12 cellular contexts compared by ENCODE assay signal in the genomic region with DNA sequence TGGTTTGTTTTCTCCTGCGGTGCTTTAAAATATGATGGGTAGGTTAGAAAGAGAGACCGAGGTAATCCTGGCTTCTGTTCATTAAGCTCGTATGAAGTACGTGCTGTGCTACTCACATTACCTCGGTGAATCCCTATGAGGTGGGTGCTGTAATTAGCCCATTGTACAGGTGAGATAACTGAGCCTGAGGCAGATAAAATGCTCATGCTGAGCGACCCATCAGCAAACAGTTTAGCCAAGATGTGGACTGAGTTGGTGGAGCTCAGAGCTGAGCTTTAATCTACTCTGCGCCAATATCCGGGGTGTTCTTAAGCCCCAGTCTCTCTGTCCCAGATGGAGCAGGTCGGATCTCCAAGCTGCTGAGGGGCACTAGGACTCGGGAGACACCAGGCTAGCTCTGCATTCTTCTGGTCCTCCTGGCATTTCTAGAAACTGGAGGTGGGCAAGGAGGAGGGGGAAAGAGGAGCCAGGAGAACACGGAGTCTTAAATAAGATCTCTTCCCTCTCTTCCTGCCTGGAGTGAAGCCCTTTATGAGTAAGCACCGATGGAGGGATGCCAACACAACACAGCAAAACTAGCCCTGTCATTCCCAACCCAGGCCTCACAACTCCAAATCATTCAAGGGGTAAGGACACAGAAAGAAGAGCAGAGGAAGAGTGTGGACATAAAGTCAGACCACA.
A peak's percentile ranks its signal among the peaks of the same experiment; 100 is the strongest.
DNase-seq lines count a peak whose midpoint lies in the region; ATAC-seq, FAIRE-seq and TF ChIP-seq lines count a peak whose summit lies in the region.
"Had no signal": no experiment of that assay in that cellular context is flagged by ENCODE, and none has a peak within 500 bp of the region (broad histone marks: within the 10 kb centered on the region; RNA-seq: fewer than 3 reads in every experiment).

No MANE protein-coding gene starts in this region.

- H3K4me3 ChIP-seq in HCT116 (replicated peaks in 1 of 2; ENCODE audit: low read depth in 1 of 2, low read length in 2 of 2) (no peak overlapping the region), astrocyte (ENCODE audit: insufficient read depth, low read depth, low read length) (no peak overlapping the region), thoracic aorta (peak overlapping the region; percentile 2)

- H3K9me3 ChIP-seq in HCT116 (ENCODE audit: control insufficient read depth in 1 of 2, insufficient read depth in 1 of 2, low read depth in 1 of 2, low read length in 2 of 2) (no peaks in the 10 kb centered on the region), astrocyte (ENCODE audit: insufficient read depth, low read depth, low read length) (no peaks in the 10 kb centered on the region), thoracic aorta (no peaks in the 10 kb centered on the region)

- H3K4me1 ChIP-seq in HCT116 (ENCODE audit: control insufficient read depth in 1 of 2, insufficient read depth in 2 of 2, low read length in 2 of 2) = peaks cover 7 to 10% of the 10 kb centered on the region in 2 experiments
- H3K4me1 ChIP-seq in astrocyte (ENCODE audit: insufficient read depth, low read length) = peaks cover 22% of the 10 kb centered on the region
- peaks cover 14 to 80% of the 10 kb centered on the region in 2 donors for H3K4me1 ChIP-seq in thoracic aorta (ENCODE audit: control insufficient read depth in 1 of 2, low read depth in 2 of 2)

- H3K9me2 ChIP-seq in HCT116 (ENCODE audit: insufficient read depth) = no peaks in the 10 kb centered on the region

- POLR2A ChIA-PET in HCT116 (lab: Charles Lee) = no interaction called here

- RAD21 ChIA-PET in HCT116 (lab: Charles Lee; ENCODE audit: low non-redundant PET in 1 of 2, low total read pairs in 2 of 2, uncharacterized antibody in 2 of 2, unreplicated experiment in 2 of 2) = no interaction called here

- peaks cover 37% of the 10 kb centered on the region for H3K4me1 Mint-ChIP-seq in astrocyte (ENCODE audit: low read depth, unreplicated experiment)
- no peaks in the 10 kb centered on the region for H3K4me1 Mint-ChIP-seq in type B pancreatic cell (ENCODE audit: unreplicated experiment)
- H3K4me1 Mint-ChIP-seq: stimulated activated memory B cell treated with anti-CD40 and anti-IgM and Interleukin-4, amounts not matched to agents 10 μg/mL and 1 μg/mL and 100 μg/mL, for 72 hours had no signal

- H3K4me2 ChIP-seq in HCT116 (ENCODE audit: low read length) (peak overlapping the region; percentile 50), astrocyte (ENCODE audit: low read length) (peak overlapping the region; percentile 28)

- no peak for TF ChIP-seq POLR2A in HCT116 (IDR thresholded peaks at IDR 0.05; ENCODE audit: borderline replicate concordance, extremely low read depth, insufficient read depth, insufficient read length)

- H3K9me3 Mint-ChIP-seq in astrocyte (ENCODE audit: unreplicated experiment) = peaks cover 2% of the 10 kb centered on the region
- H3K9me3 Mint-ChIP-seq in type B pancreatic cell = no peaks in the 10 kb centered on the region

- no peak for TF ChIP-seq RAD21 in HCT116 (IDR thresholded peaks at IDR 0.05; ENCODE audit: low read depth)

- H3K79me2 ChIP-seq in HCT116 (ENCODE audit: insufficient read depth, low read length) = no peaks in the 10 kb centered on the region
- no peaks in the 10 kb centered on the region for H3K79me2 ChIP-seq in astrocyte (ENCODE audit: insufficient read depth, low read length)

- CTCF ChIA-PET in HCT116 (lab: Charles Lee) = interaction anchor here (0.9 to 1.2 kb wide), 2 partner anchors 533 to 578 kb away, joined by 3 read pairs; no protein-coding TSS in a partner anchor

- peak; percentile 91 for FAIRE-seq in astrocyte (lab: Jason Lieb, UNC)

- BruUV-seq in HCT116 (replicated peaks; lab: Mats Ljungman, UMichigan) = no TSS peak

- H3K36me3 ChIP-seq in HCT116 (ENCODE audit: control insufficient read depth in 1 of 2, insufficient read depth in 2 of 2, low read length in 2 of 2) = no peaks in the 10 kb centered on the region
- no peaks in the 10 kb centered on the region for H3K36me3 ChIP-seq in astrocyte (ENCODE audit: insufficient read depth, low read length)
- H3K36me3 ChIP-seq in thoracic aorta = no peaks in the 10 kb centered on the region

- H3K27me3 ChIP-seq in HCT116 (ENCODE audit: insufficient read depth, low read length) (peaks cover 3% of the 10 kb centered on the region; the same call in 1 of the 2 replicates), astrocyte (ENCODE audit: insufficient read depth, low read length) (no peaks in the 10 kb centered on the region), thoracic aorta (replicated peaks; ENCODE audit: insufficient read depth) (no peaks in the 10 kb centered on the region)

- H3K4me3 Mint-ChIP-seq in astrocyte (ENCODE audit: unreplicated experiment) (no peak overlapping the region), type B pancreatic cell (no peak overlapping the region)
- H3K4me3 Mint-ChIP-seq: nephron; stimulated activated memory B cell treated with anti-CD40 and anti-IgM and Interleukin-4, amounts not matched to agents 10 μg/mL and 1 μg/mL and 100 μg/mL, for 72 hours had no signal

- no peak for TF ChIP-seq CTCF in HCT116 (IDR thresholded peaks at IDR 0.05 in 2 of 3, conservative IDR thresholded peaks at IDR 0.05 in 1 of 3; ENCODE audit: borderline replicate concordance in 1 of 3, insufficient read depth in 1 of 3, low read depth in 2 of 3, low read length in 2 of 3)
- no peak for TF ChIP-seq CTCF in astrocyte (IDR thresholded peaks at IDR 0.05; ENCODE audit: insufficient read depth, low read depth, low read length)
- TF ChIP-seq CTCF in thoracic aorta (IDR thresholded peaks at IDR 0.05) = no peak
- TF ChIP-seq CTCF in type B pancreatic cell (conservative IDR thresholded peaks at IDR 0.05) = no peak

- no peaks in the 10 kb centered on the region for H4K20me1 ChIP-seq in HCT116 (ENCODE audit: insufficient read depth)
- H4K20me1 ChIP-seq in astrocyte (ENCODE audit: insufficient read depth, low read length) = no peaks in the 10 kb centered on the region

- H2AFZ ChIP-seq in HCT116 (ENCODE audit: low read depth, low read length, poor library complexity, severe bottlenecking) (peak overlapping the region; percentile 51), astrocyte (ENCODE audit: low read depth, low read length) (peak overlapping the region; percentile 4)

- H3K27me3 Mint-ChIP-seq in astrocyte (ENCODE audit: low read depth, unreplicated experiment) (no peaks in the 10 kb centered on the region), type B pancreatic cell (peaks cover 32% of the 10 kb centered on the region)
- H3K27me3 Mint-ChIP-seq: stimulated activated memory B cell treated with anti-CD40 and anti-IgM and Interleukin-4, amounts not matched to agents 10 μg/mL and 1 μg/mL and 100 μg/mL, for 72 hours had no signal

- DNase-seq in HCT116 (ENCODE audit: low read depth, low spot score) (no peak), astrocyte (ENCODE audit: low read depth) (peak; percentile 89), iPS-NIHi7 (ENCODE audit: extremely low spot score) (peak; percentile 53), thoracic aorta (ENCODE audit: low spot score) (peak; percentile 70), NCI-H748 (lab: John Stamatoyannopoulos, UW; ENCODE audit: unreplicated experiment) (no peak), SIG-M5 treated with dmso at 0.1 percent for 504 hours (lab: John Stamatoyannopoulos, UW; ENCODE audit: unreplicated experiment) (no peak), type B pancreatic cell (ENCODE audit: extremely low spot score, unreplicated experiment) (no peak)
- DNase-seq: effector CD8-positive, alpha-beta T cell; NCI-H2171 had no signal

- H3K36me3 Mint-ChIP-seq in astrocyte (ENCODE audit: low read depth, unreplicated experiment) (peaks cover 7% of the 10 kb centered on the region), type B pancreatic cell (no peaks in the 10 kb centered on the region)

- intact Hi-C loops in HCT116 (cut with micrococcal nuclease) = loop anchor here (10.0 kb wide), 1 partner anchor 666 kb away; no protein-coding TSS in a partner anchor

- no peak overlapping the region for H3K27ac ChIP-seq in HCT116 (ENCODE audit: low read depth, low read length)
- peak overlapping the region; percentile 44 for H3K27ac ChIP-seq in astrocyte (ENCODE audit: low read depth, low read length)
- H3K27ac ChIP-seq in thoracic aorta = peak overlapping the region; percentile 33 to 37

- H3K9ac ChIP-seq in HCT116 (ENCODE audit: low read length) = no peak overlapping the region
- H3K9ac ChIP-seq in astrocyte (ENCODE audit: low read length) = peak overlapping the region; percentile 40

- H3K27ac Mint-ChIP-seq in astrocyte (ENCODE audit: unreplicated experiment) (peak overlapping the region; percentile 78), type B pancreatic cell (no peak overlapping the region)
- H3K27ac Mint-ChIP-seq: stimulated activated memory B cell treated with anti-CD40 and anti-IgM and Interleukin-4, amounts not matched to agents 10 μg/mL and 1 μg/mL and 100 μg/mL, for 72 hours had no signal

- peak; percentile 74 for ATAC-seq in HCT116
- ATAC-seq in thoracic aorta (ENCODE audit: insufficient number of reproducible peaks, low FRiP score, low read depth) = no peak
- ATAC-seq in HG03175 (IDR thresholded peaks at IDR 0.05; ENCODE audit: unreplicated experiment) = no peak
- ATAC-seq: stimulated activated memory B cell treated with anti-CD40 and anti-IgM and Interleukin-4, amounts not matched to agents 10 μg/mL and 1 μg/mL and 100 μg/mL, for 72 hours had no signal

TF ChIP-seq in HCT116, 20 proteins besides CTCF, POLR2A, EP300 and RAD21:
- TF ChIP-seq EZH2 (IDR thresholded peaks at IDR 0.05) = no peak
- 0 out of 2 replicates have a peak, but pooled peaks have one; percentile 26 for TF ChIP-seq FOSL1 (IDR thresholded peaks at IDR 0.05; ENCODE audit: low read depth)

Comparison
In these comparisons a context has a peak if more than half of its experiments do, and no peak if none do; other contexts are left out.
1. DNase-seq: peak in astrocyte (single experiment), iPS-NIHi7 (single experiment) and thoracic aorta (single experiment); none in HCT116 (single experiment), NCI-H748 (single experiment), SIG-M5 treated with dmso at 0.1 percent for 504 hours (single experiment) and type B pancreatic cell (single experiment).